In genomic region chr2:150088538-150088937, GRCh38 we compare ENCODE assay signal across 20 cellular contexts.
"Had no signal": no experiment of that assay in that cellular context is flagged by ENCODE, and none has a peak within 500 bp of the region (broad histone marks: within the 10 kb centered on the region; RNA-seq: fewer than 3 reads in every experiment).

No MANE protein-coding gene starts in this region.

- DNase-seq: activated CD4-positive, alpha-beta T cell treated with anti-CD3 and anti-CD28 coated beads, Interleukin-2, amount 10 ng/mL, durations not matched to agents 7 days and 5 days; activated CD4-positive, CD25-positive, alpha-beta regulatory T cell; activated CD8-positive, alpha-beta memory T cell treated with anti-CD3 and anti-CD28 coated beads for 24 hours; activated gamma-delta T cell treated with Interleukin-2 at 50 U/mL for 16 hours; anterior cingulate cortex; dorsolateral prefrontal cortex; endodermal cell; immature natural killer cell; left cardiac atrium; lower lobe of right lung; naive thymus-derived CD4-positive, alpha-beta T cell; retina; stimulated activated naive CD8-positive, alpha-beta T cell treated with anti-CD3 and anti-CD28 coated beads, Interleukin-15, Interleukin-2, amounts not matched to agents 100 U/mL and 50 U/mL, for 24 hours; SW 1271; transverse colon had no signal

- H3K4me3 Mint-ChIP-seq: activated CD4-positive, alpha-beta T cell treated with anti-CD3 and anti-CD28 coated beads, Interleukin-2, amount 10 ng/mL, durations not matched to agents 7 days and 5 days; activated naive CD8-positive, alpha-beta T cell; endodermal cell; immature natural killer cell; naive thymus-derived CD4-positive, alpha-beta T cell; T-helper 2 cell treated with Interferon-gamma antibody and Interleukin-4, amounts not matched to agents 5 μg/mL and 100 μg/mL, for 36 hours had no signal

- H3K36me3 ChIP-seq: lower lobe of right lung, transverse colon, vagina had no signal

- H3K27ac Mint-ChIP-seq: activated CD4-positive, alpha-beta T cell treated with anti-CD3 and anti-CD28 coated beads, Interleukin-2, amount 10 ng/mL, durations not matched to agents 7 days and 5 days; activated naive CD8-positive, alpha-beta T cell; endodermal cell; immature natural killer cell; T-helper 2 cell treated with Interferon-gamma antibody and Interleukin-4, amounts not matched to agents 5 μg/mL and 100 μg/mL, for 36 hours had no signal

- H3K27me3 Mint-ChIP-seq: activated CD4-positive, alpha-beta T cell treated with anti-CD3 and anti-CD28 coated beads, Interleukin-2, amount 10 ng/mL, durations not matched to agents 7 days and 5 days; activated naive CD8-positive, alpha-beta T cell; naive thymus-derived CD4-positive, alpha-beta T cell had no signal

- H3K4me3 ChIP-seq: dorsolateral prefrontal cortex, lower lobe of right lung, transverse colon, vagina had no signal

- H3K9me3 Mint-ChIP-seq: activated CD4-positive, alpha-beta T cell treated with anti-CD3 and anti-CD28 coated beads, Interleukin-2, amount 10 ng/mL, durations not matched to agents 7 days and 5 days had no signal

- ATAC-seq: esophagus mucosa; left cardiac atrium; lower lobe of right lung; naive thymus-derived CD4-positive, alpha-beta T cell; stimulated activated naive CD8-positive, alpha-beta T cell treated with anti-CD3 and anti-CD28 coated beads, Interleukin-15, Interleukin-2, amounts not matched to agents 100 U/mL and 50 U/mL, for 24 hours had no signal

- H3K36me3 Mint-ChIP-seq: activated naive CD8-positive, alpha-beta T cell; naive thymus-derived CD4-positive, alpha-beta T cell had no signal

- H3K4me1 Mint-ChIP-seq: activated CD4-positive, alpha-beta T cell treated with anti-CD3 and anti-CD28 coated beads, Interleukin-2, amount 10 ng/mL, durations not matched to agents 7 days and 5 days; endodermal cell; immature natural killer cell; naive thymus-derived CD4-positive, alpha-beta T cell had no signal

- H3K4me1 ChIP-seq: lower lobe of right lung, parathyroid adenoma, transverse colon, vagina had no signal
